ENCODE assay signal across 9 cellular contexts in the genomic region with DNA sequence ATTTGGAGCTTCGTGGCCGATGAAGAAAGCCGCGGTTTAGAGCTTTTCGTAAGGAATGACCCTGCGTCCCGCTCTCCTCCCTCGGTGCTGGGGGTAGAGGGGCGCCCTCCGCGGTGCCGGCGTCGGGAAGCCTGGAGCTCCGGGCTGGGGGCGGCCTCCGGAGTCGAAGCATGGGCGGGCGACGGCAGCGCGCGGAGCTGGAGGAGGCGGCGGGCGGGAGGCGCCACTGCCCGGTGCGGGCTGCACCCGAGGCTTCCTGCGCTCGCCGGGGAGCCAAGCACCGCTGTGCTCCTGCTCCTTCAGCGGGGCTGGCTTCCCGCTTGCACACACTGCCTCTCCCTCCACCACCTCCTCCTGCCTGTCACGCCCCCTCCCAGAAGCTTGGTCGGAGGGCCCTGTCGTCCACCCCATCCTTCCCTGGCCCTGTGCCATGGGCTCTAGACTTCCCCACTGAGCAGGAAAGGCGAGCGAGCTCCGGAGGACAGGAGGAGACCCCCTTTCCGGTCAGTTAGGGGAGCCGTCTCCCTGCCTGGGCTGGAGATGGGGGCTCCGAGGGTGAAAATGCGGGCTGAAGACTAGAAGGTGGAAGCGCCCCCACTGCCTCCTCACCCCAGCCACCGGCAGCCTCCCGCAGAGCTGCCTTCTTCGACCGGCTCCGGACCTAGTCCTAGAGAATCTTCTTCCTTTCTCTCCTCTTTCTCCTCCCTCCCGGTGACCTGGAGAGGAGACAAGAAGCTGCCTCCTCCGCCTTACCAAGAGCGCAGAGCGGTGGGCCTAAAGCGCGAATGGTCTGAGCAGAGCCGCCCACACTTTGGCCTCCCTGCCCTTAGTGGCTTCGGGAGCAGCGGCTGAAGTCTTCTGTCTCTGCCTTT. TPM values are rescaled to one million over a fixed set of nuclear protein-coding genes. Genes with fewer than 3 reads are reported as not detected.
DNase-seq lines count a peak whose midpoint lies in the region; ATAC-seq and TF ChIP-seq lines count a peak whose summit lies in the region.
"Had no signal": no experiment of that assay in that cellular context is flagged by ENCODE, and none has a peak within 500 bp of the region (broad histone marks: within the 10 kb centered on the region; RNA-seq: fewer than 3 reads in every experiment).

No MANE protein-coding gene starts in this region.

- no peak overlapping the region for H2BK12ac ChIP-seq in neuronal stem cell (ENCODE audit: low read length)

- peak overlapping the region; percentile 98 for H3K18ac ChIP-seq in neuronal stem cell (ENCODE audit: low read length)

- no peak overlapping the region for H4K8ac ChIP-seq in neuronal stem cell (ENCODE audit: low read depth, low read length)

- H3K4me1 ChIP-seq in BLaER1 treated with 17β-estradiol and CSF1 and Interleukin-3, amounts not matched to agents 10 nM and 100 nM: peaks cover 17 to 50% (median 34%) of the 10 kb centered on the region in 10 experiments
- H3K4me1 ChIP-seq in fibroblast of lung (ENCODE audit: control insufficient read depth, extremely low read depth, insufficient read depth, low read length) (peaks cover 9% of the 10 kb centered on the region), neuronal stem cell (ENCODE audit: control insufficient read depth in 2 of 2, insufficient read depth in 1 of 2, low read depth in 1 of 2, low read length in 2 of 2) (peaks cover 2 to 6% of the 10 kb centered on the region in 2 donors)

- peaks cover 0 to 4% (median 0%) of the 10 kb centered on the region in 11 experiments; a peak in 1 of 22 replicates for H3K36me3 ChIP-seq in BLaER1 treated with 17β-estradiol and CSF1 and Interleukin-3, amounts not matched to agents 10 nM and 100 nM
- H3K36me3 ChIP-seq in fibroblast of lung (ENCODE audit: control insufficient read depth, insufficient read depth, low read length) (peaks cover 7% of the 10 kb centered on the region), neuronal stem cell (replicated peaks in 1 of 2; ENCODE audit: control insufficient read depth in 2 of 2, insufficient read depth in 2 of 2, low read length in 2 of 2) (peaks cover 0 to 39% of the 10 kb centered on the region in 2 donors)
- H3K36me3 ChIP-seq: tibial artery had no signal

- peak; percentile 68 for DNase-seq in NCI-H2227 (lab: John Stamatoyannopoulos, UW; ENCODE audit: unreplicated experiment)
- DNase-seq in fibroblast of lung (ENCODE audit: low read depth in 2 of 2): peak; percentile 39 to 61
- DNase-seq in neuronal stem cell (ENCODE audit: low spot score): no peak
- DNase-seq in medulla oblongata (ENCODE audit: extremely low spot score): no peak
- DNase-seq in LoVo (ENCODE audit: low spot score): no peak
- DNase-seq in SKM-1 treated with dmso at 0.1 percent for 144 hours (lab: John Stamatoyannopoulos, UW; ENCODE audit: unreplicated experiment): no peak
- DNase-seq: tibial artery had no signal

- peak overlapping the region; percentile 93 to 100 (median 100) for H3K4me2 ChIP-seq in BLaER1 treated with 17β-estradiol and CSF1 and Interleukin-3, amounts not matched to agents 10 nM and 100 nM
- peak overlapping the region; percentile 93 for H3K4me2 ChIP-seq in fibroblast of lung (ENCODE audit: extremely low read depth, insufficient read depth, low read length)
- H3K4me2 ChIP-seq in neuronal stem cell (ENCODE audit: insufficient read depth, low read length, poor library complexity, severe bottlenecking): peak overlapping the region; percentile 99

- peak overlapping the region; percentile 32 for H2BK15ac ChIP-seq in neuronal stem cell (ENCODE audit: low read length)

- H3K27ac ChIP-seq in BLaER1 treated with 17β-estradiol and CSF1 and Interleukin-3, amounts not matched to agents 10 nM and 100 nM: peak overlapping the region in 7 of 11 experiments; percentile 19 to 50 (median 37); a peak in 9 of 22 replicates
- peak overlapping the region; percentile 65 for H3K27ac ChIP-seq in fibroblast of lung (ENCODE audit: insufficient read depth, low read length)
- no peak overlapping the region for H3K27ac ChIP-seq in neuronal stem cell (replicated peaks; ENCODE audit: low read length)
- H3K27ac ChIP-seq: tibial artery had no signal

- H2AFZ ChIP-seq in fibroblast of lung (ENCODE audit: low read length) (peak overlapping the region; percentile 63), neuronal stem cell (ENCODE audit: low read length) (peak overlapping the region; percentile 89)

- peaks cover 0 to 55% (median 13%) of the 10 kb centered on the region in 11 experiments; a peak in 13 of 22 replicates for H4K20me1 ChIP-seq in BLaER1 treated with 17β-estradiol and CSF1 and Interleukin-3, amounts not matched to agents 10 nM and 100 nM
- no peaks in the 10 kb centered on the region for H4K20me1 ChIP-seq in fibroblast of lung (ENCODE audit: control insufficient read depth, extremely low read depth, insufficient read depth, low read length)

- H3K4me3 ChIP-seq in BLaER1 treated with 17β-estradiol and CSF1 and Interleukin-3, amounts not matched to agents 10 nM and 100 nM: peak overlapping the region; percentile 68 to 80 (median 72)
- H3K4me3 ChIP-seq in fibroblast of lung (replicated peaks in 1 of 4; ENCODE audit: control extremely low read depth in 1 of 4, insufficient read depth in 1 of 4, low read depth in 3 of 4, low read length in 4 of 4) (peak overlapping the region; percentile 45 to 80 (median 65)), neuronal stem cell (ENCODE audit: low read length in 2 of 2) (peak overlapping the region; percentile 66 to 85)

- H3K79me2 ChIP-seq in fibroblast of lung (ENCODE audit: control insufficient read depth, insufficient read depth, low read length): peaks cover 6% of the 10 kb centered on the region

- H3K14ac ChIP-seq in neuronal stem cell (ENCODE audit: low read length): no peak overlapping the region

- no peak overlapping the region for H3K23ac ChIP-seq in neuronal stem cell (ENCODE audit: low read depth, low read length, poor library complexity)

- WGBS in neuronal stem cell (ENCODE audit: extremely low coverage in 2 of 2, insufficient read length in 2 of 2, insufficient replicate concordance in 1 of 2), 2 donors: no CpG with 5 or more reads among the region's 62 CpGs

- no peak overlapping the region for H2BK5ac ChIP-seq in neuronal stem cell (ENCODE audit: low read length)

- peak overlapping the region; percentile 10 for H2BK120ac ChIP-seq in neuronal stem cell (ENCODE audit: low read depth, low read length)

- H3K9ac ChIP-seq in BLaER1 treated with 17β-estradiol and CSF1 and Interleukin-3, amounts not matched to agents 10 nM and 100 nM: peak overlapping the region; percentile 44 to 80 (median 68)
- H3K9ac ChIP-seq in fibroblast of lung (ENCODE audit: insufficient read depth, low read length) (peak overlapping the region; percentile 71), neuronal stem cell (ENCODE audit: low read depth, low read length, poor library complexity) (peak overlapping the region; percentile 87)

- no peaks in the 10 kb centered on the region for H3K79me1 ChIP-seq in neuronal stem cell (ENCODE audit: low read depth, low read length)

- H4K91ac ChIP-seq in neuronal stem cell (ENCODE audit: low read depth, low read length, poor library complexity): no peak overlapping the region

- peaks cover 62 to 77% (median 75%) of the 10 kb centered on the region in 11 experiments for H3K27me3 ChIP-seq in BLaER1 treated with 17β-estradiol and CSF1 and Interleukin-3, amounts not matched to agents 10 nM and 100 nM
- H3K27me3 ChIP-seq in fibroblast of lung (ENCODE audit: control insufficient read depth, insufficient read depth, low read length) (peaks cover 8% of the 10 kb centered on the region), neuronal stem cell (ENCODE audit: control insufficient read depth in 3 of 3, insufficient read depth in 3 of 3, low read depth in 1 of 3, low read length in 3 of 3) (peaks cover 0 to 18% (median 16%) of the 10 kb centered on the region in 3 experiments)

- H3K4ac ChIP-seq in neuronal stem cell (ENCODE audit: low read length): no peak overlapping the region

- H3K9me3 ChIP-seq in BLaER1 treated with 17β-estradiol and CSF1 and Interleukin-3, amounts not matched to agents 10 nM and 100 nM (replicated peaks in 1 of 11): peaks cover 0 to 8% (median 0%) of the 10 kb centered on the region in 11 experiments; a peak in 8 of 22 replicates
- H3K9me3 ChIP-seq in fibroblast of lung (ENCODE audit: control insufficient read depth, insufficient read depth, low read depth, low read length) (no peaks in the 10 kb centered on the region), neuronal stem cell (replicated peaks in 1 of 2; ENCODE audit: control insufficient read depth in 2 of 2, insufficient read depth in 1 of 2, low read depth in 1 of 2, low read length in 2 of 2) (peaks cover 0 to 8% of the 10 kb centered on the region in 2 donors)
- H3K9me3 ChIP-seq: tibial artery had no signal

- TF ChIP-seq CTCF in fibroblast of lung (conservative IDR thresholded peaks at IDR 0.05 in 1 of 2, IDR thresholded peaks at IDR 0.05 in 1 of 2; ENCODE audit: low read depth in 1 of 2, low read length in 2 of 2): no peak

- ATAC-seq in HG03159 (IDR thresholded peaks at IDR 0.05; ENCODE audit: unreplicated experiment): no peak

- no peak overlapping the region for H2AK5ac ChIP-seq in neuronal stem cell (ENCODE audit: low read depth, low read length)

RNA-seq across cellular contexts. Expression of a gene that starts 1.8 kb away (rescaled TPM):
- total RNA-seq in fibroblast of lung: 2.3 and 4.8 TPM in 2 replicates
- polyA plus RNA-seq in fibroblast of lung: 6.8 and 8.7 TPM in 2 replicates
- 13.6 and 14.6 TPM in 2 replicates for polyA plus RNA-seq in fibroblast of lung (2012)
- 23.4 and 37.0 TPM in 2 replicates for polyA minus RNA-seq in fibroblast of lung (ENCODE audit: low replicate concordance)
- polyA plus RNA-seq in neuronal stem cell (2013, experiment 1 of 2): 10.2 TPM
- 10.4 TPM for polyA plus RNA-seq in neuronal stem cell (2013, experiment 2 of 2)

Comparison
In these comparisons a context has a peak if more than half of its experiments do, and no peak if none do; other contexts are left out.
1. DNase-seq: peak in NCI-H2227 (single experiment) and fibroblast of lung (2 of 2); none in neuronal stem cell (single experiment), medulla oblongata (single experiment), LoVo (single experiment) and SKM-1 treated with dmso at 0.1 percent for 144 hours (single experiment).
2. Peak in every context shown above with its lines, with median percentiles within 50 percentile points of each other: H3K4me2 ChIP-seq, H3K4me3 ChIP-seq and H3K9ac ChIP-seq.